ENCODE assay signal across 21 cellular contexts in the genomic region with DNA sequence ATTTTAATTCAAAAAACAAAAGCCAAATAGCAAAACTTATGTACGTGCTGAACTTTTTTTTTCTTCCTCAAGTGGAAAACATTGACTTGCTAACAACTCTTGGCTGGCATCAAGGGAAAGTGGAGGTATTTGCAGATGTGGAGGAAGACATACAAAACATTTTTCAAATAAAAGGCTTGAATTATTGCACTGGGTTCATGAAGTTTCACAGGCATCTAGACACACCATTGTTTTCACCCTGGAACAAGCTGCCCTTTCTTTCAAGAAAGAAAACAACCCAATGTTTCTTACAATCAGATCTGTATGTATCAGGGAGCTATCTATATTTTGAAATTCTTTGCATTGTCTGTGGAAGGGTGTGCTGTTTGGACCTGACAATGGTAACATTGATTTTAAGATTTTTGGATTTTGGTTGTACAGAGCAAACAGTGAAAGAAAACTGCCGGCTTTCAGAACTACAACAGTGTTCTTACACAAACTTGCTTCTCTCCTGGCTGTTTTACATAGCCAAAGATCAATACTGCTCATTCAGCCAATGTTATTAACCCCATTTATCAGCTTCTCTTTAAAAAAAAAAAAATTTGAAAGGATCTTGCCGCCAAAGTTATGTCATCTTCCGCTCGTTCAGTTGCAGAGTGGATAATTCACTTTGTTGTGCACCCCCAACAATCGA.
DNase-seq lines count a peak whose midpoint lies in the region; ATAC-seq lines count a peak whose summit lies in the region.
"Had no signal": no experiment of that assay in that cellular context is flagged by ENCODE, and none has a peak within 500 bp of the region (broad histone marks: within the 10 kb centered on the region; RNA-seq: fewer than 3 reads in every experiment).

No MANE protein-coding gene starts in this region.

- H3K9me2 ChIP-seq in GM23248 (ENCODE audit: insufficient read depth): no peaks in the 10 kb centered on the region

- no peak overlapping the region for H3K9ac ChIP-seq in GM23248

- H3K4me1 ChIP-seq in ectodermal cell (ENCODE audit: control insufficient read depth, insufficient read depth, low read length) (peaks cover 7% of the 10 kb centered on the region), GM23248 (ENCODE audit: insufficient read depth) (no peaks in the 10 kb centered on the region)
- H3K4me1 ChIP-seq: BE2C, Caco-2 had no signal

- H3K27ac ChIP-seq in ectodermal cell (ENCODE audit: insufficient read depth, low read depth, low read length, poor library complexity, severe bottlenecking): peak overlapping the region; percentile 62
- H3K27ac ChIP-seq in GM23248: no peak overlapping the region
- H3K27ac ChIP-seq: 22Rv1 had no signal

- no peaks in the 10 kb centered on the region for H3F3A ChIP-seq in GM23248 (ENCODE audit: insufficient read depth)

- no peaks in the 10 kb centered on the region for H4K20me1 ChIP-seq in GM23248 (ENCODE audit: insufficient read depth)

- H3K9me3 ChIP-seq in ectodermal cell (ENCODE audit: control insufficient read depth, low read length): no peaks in the 10 kb centered on the region
- H3K9me3 ChIP-seq in GM23248 (ENCODE audit: low read depth): no peaks in the 10 kb centered on the region
- H3K9me3 ChIP-seq: BE2C, Caco-2 had no signal

- 87 to 91% methylated on average over 5 to 6 of the region's 6 CpGs for WGBS in ectodermal cell, 2 experiments
- WGBS in GM23248 (ENCODE audit: low coverage in 1 of 2, low lambda C conversion rate in 2 of 2, missing lambda C conversion rate in 2 of 2), 2 experiments: 55 to 58% methylated on average over 6 of the region's 6 CpGs

- no peaks in the 10 kb centered on the region for H3K79me2 ChIP-seq in GM23248 (ENCODE audit: insufficient read depth)

- ATAC-seq in left lobe of liver (peak; percentile 76), HG03354 (IDR thresholded peaks at IDR 0.05; ENCODE audit: poor library complexity, severe bottlenecking, unreplicated experiment) (no peak), HG03108 (IDR thresholded peaks at IDR 0.05; ENCODE audit: unreplicated experiment) (no peak)
- ATAC-seq: HCT116, PC-3 had no signal

- DNase-seq in Ammon's horn (ENCODE audit: low spot score): peak; percentile 20
- no peak for DNase-seq in left lobe of liver (ENCODE audit: low spot score)
- peak; percentile 81 for DNase-seq in pons (ENCODE audit: low spot score)
- no peak for DNase-seq in activated CD8-positive, alpha-beta memory T cell treated with anti-CD3 and anti-CD28 coated beads, Interleukin-2, amount 50 U/mL, for 48 hours
- no peak for DNase-seq in GM23248
- DNase-seq: BE2C; Caco-2; CD4-positive, CD25-positive, alpha-beta regulatory T cell; IMR-90; NCI-H1417; NCI-H1930; NCI-H345; NCI-H526; PC-3; RPMI8226; SHP77 treated with DMSO at 0.1 percent for 48 hours had no signal

- H3K4me3 ChIP-seq in ectodermal cell (ENCODE audit: insufficient read depth, low read depth, low read length): no peak overlapping the region
- H3K4me3 ChIP-seq in GM23248: no peak overlapping the region

- H3K27me3 ChIP-seq in ectodermal cell (ENCODE audit: control insufficient read depth, insufficient read depth, low read length, poor library complexity, severe bottlenecking) (peaks cover 32% of the 10 kb centered on the region), GM23248 (replicated peaks; ENCODE audit: insufficient read depth) (peaks cover 36% of the 10 kb centered on the region)
- H3K27me3 ChIP-seq: BE2C had no signal

- H2AFZ ChIP-seq in GM23248: no peak overlapping the region

- H3K36me3 ChIP-seq in ectodermal cell (ENCODE audit: control insufficient read depth, insufficient read depth, low read length) (no peaks in the 10 kb centered on the region), GM23248 (ENCODE audit: low read depth) (no peaks in the 10 kb centered on the region)
- H3K36me3 ChIP-seq: BE2C had no signal

- no peak overlapping the region for H3K4me2 ChIP-seq in GM23248 (ENCODE audit: unreplicated experiment)

- in situ Hi-C loops in GM23248 (cut with MboI): no loop called here

Comparison
In these comparisons a context has a peak if more than half of its experiments do, and no peak if none do; other contexts are left out.
1. DNase-seq: peak in Ammon's horn (single experiment) and pons (single experiment); none in left lobe of liver (single experiment), activated CD8-positive, alpha-beta memory T cell treated with anti-CD3 and anti-CD28 coated beads, Interleukin-2, amount 50 U/mL, for 48 hours (single experiment) and GM23248 (single experiment).